ENCODE assay signal across 11 cellular contexts in genomic region chr20:34922654-34923381, GRCh38. TPM values are rescaled to one million over a fixed set of nuclear protein-coding genes. Genes with fewer than 3 reads are reported as not detected.
DNase-seq lines count a peak whose midpoint lies in the region; ATAC-seq and TF ChIP-seq lines count a peak whose summit lies in the region.
"Had no signal": no experiment of that assay in that cellular context is flagged by ENCODE, and none has a peak within 500 bp of the region (broad histone marks: within the 10 kb centered on the region; RNA-seq: fewer than 3 reads in every experiment).

No MANE protein-coding gene starts in this region.

- no peaks in the 10 kb centered on the region for H3K9me3 ChIP-seq in breast epithelium
- H3K9me3 ChIP-seq in tibial nerve, result no peaks in the 10 kb centered on the region

- ATAC-seq in GM19023 (IDR thresholded peaks at IDR 0.05; ENCODE audit: unreplicated experiment) (no peak), HG02610 (IDR thresholded peaks at IDR 0.05; ENCODE audit: unreplicated experiment) (no peak)
- ATAC-seq: WTC11 had no signal

- peak; percentile 51 for DNase-seq in HT-29 (ENCODE audit: low spot score)
- peak in 1 of 2 donors; percentile 74 for DNase-seq in breast epithelium (ENCODE audit: low spot score in 2 of 2)
- peak; percentile 56 for DNase-seq in kidney glomerular epithelial cell (lab: John Stamatoyannopoulos, UW)
- peak in 1 of 2 donors; percentile 61 for DNase-seq in tibial nerve (ENCODE audit: low spot score in 2 of 2)
- DNase-seq in AML-193 (lab: John Stamatoyannopoulos, UW), result no peak
- no peak for DNase-seq in T-helper 1 cell
- DNase-seq: NCI-H510A had no signal

- TF ChIP-seq POLR2A in breast epithelium (IDR thresholded peaks at IDR 0.05) (no peak), tibial nerve (IDR thresholded peaks at IDR 0.05) (no peak)

- peak overlapping the region; percentile 78 to 87 for H3K27ac ChIP-seq in breast epithelium
- H3K27ac ChIP-seq in tibial nerve, result peak overlapping the region in 3 of 4 donors; percentile 60 to 87 (median 76)
- H3K27ac ChIP-seq: parathyroid adenoma had no signal

- H3K4me1 ChIP-seq in breast epithelium (no peaks in the 10 kb centered on the region), tibial nerve (peaks cover 0 to 21% (median 9%) of the 10 kb centered on the region in 4 donors)
- H3K4me1 ChIP-seq: parathyroid adenoma had no signal

- H3K36me3 ChIP-seq in breast epithelium (no peaks in the 10 kb centered on the region), tibial nerve (peaks cover 0 to 63% (median 0%) of the 10 kb centered on the region in 3 donors)

- intact Hi-C loops in breast epithelium (cut with DNase I; ENCODE audit: low total_unique reads), result no loop called here

- TF ChIP-seq EP300 in tibial nerve (IDR thresholded peaks at IDR 0.05), result peak; percentile 61 to 84

- H3K27me3 ChIP-seq in breast epithelium, result no peaks in the 10 kb centered on the region
- no peaks in the 10 kb centered on the region for H3K27me3 ChIP-seq in tibial nerve

- H3K4me3 ChIP-seq in breast epithelium (no peak overlapping the region), tibial nerve (no peak overlapping the region)

- TF ChIP-seq CTCF in breast epithelium (IDR thresholded peaks at IDR 0.05), result no peak
- TF ChIP-seq CTCF in tibial nerve (IDR thresholded peaks at IDR 0.05), result no peak

- 73 to 78% methylated on average over 5 of the region's 5 CpGs for WGBS in tibial nerve, 2 donors

RNA-seq across cellular contexts. Expression of gene GSS, which starts 32.8 kb away (rescaled TPM):
- total RNA-seq in HT-29 (2014; rRNA removed; shearing (Covaris generic)), result 80.8 and 88.6 TPM in 2 replicates
- total RNA-seq in breast epithelium, result 10 to 100 TPM; 33.4 to 61.9 (median 53.7) TPM
- 10 to 100 TPM; 28.8 to 61.6 (median 47.0) TPM for total RNA-seq in tibial nerve

RNA-seq across cellular contexts. Expression of gene MYH7B, which starts 32.9 kb away (rescaled TPM):
- 0.08 and 0.15 TPM in 2 replicates for total RNA-seq in HT-29 (2014; rRNA removed; shearing (Covaris generic))
- total RNA-seq in breast epithelium, result 1 to 10 TPM in 1 of 3 donors, under 1 TPM in 2; 0.66 to 1.1 (median 0.73) TPM
- 1 to 10 TPM; 3.3 to 5.3 (median 4.0) TPM for total RNA-seq in tibial nerve

RNA-seq across cellular contexts. Expression of gene ACSS2, which starts 46.4 kb away (rescaled TPM):
- 27.9 and 43.7 TPM in 2 replicates for total RNA-seq in HT-29 (2014; rRNA removed; shearing (Covaris generic))
- total RNA-seq in breast epithelium (100 to 1,000 TPM in 1 of 3 donors, 10 to 100 TPM in 2; 70.1 to 137 (median 71.1) TPM), tibial nerve (100 to 1,000 TPM in 2 of 4 donors, 10 to 100 TPM in 2; 68.4 to 112 (median 94.3) TPM)

RNA-seq across cellular contexts. Expression of gene GGT7, which starts 50.2 kb away (rescaled TPM):
- 2.0 and 2.4 TPM in 2 replicates for total RNA-seq in HT-29 (2014; rRNA removed; shearing (Covaris generic))
- total RNA-seq in breast epithelium, result 10 to 100 TPM; 13.1 to 21.8 (median 16.4) TPM
- total RNA-seq in tibial nerve, result 10 to 100 TPM; 19.6 to 41.7 (median 28.4) TPM

Comparison
In these comparisons a context has a peak if more than half of its experiments do, and no peak if none do; other contexts are left out.
1. DNase-seq: peak in HT-29 (single experiment) and kidney glomerular epithelial cell (single experiment); none in AML-193 (0 of 2) and T-helper 1 cell (0 of 5).